ENCODE assay signal across 8 cellular contexts in the genomic region with DNA sequence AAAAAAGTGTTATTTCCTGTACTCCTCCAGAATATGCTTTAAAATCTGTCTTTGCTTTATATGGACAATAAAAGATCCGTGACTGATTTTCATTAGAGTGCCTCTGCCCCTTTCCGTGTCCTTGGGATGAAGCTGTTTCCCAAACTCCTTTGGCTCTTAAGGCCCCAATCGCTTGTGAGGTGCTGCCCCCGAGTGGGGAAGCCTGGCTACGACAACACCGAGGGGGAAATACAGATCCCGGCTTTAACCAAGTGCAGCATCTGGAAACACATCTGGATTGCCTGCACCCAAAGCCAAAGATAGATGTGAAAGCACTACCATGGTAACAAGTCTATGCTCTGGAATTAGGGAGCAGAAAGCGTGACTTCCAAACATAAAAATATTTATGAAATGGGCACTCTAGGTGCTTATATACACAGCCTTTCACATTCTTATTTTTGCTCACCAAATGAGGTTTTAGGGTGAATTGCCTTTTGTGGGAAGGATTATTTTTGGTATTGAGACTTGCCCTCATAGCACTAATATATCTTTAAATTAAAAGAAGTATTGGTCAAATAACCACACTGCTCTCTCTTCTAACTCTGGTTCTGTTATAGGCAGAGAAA. TPM values are rescaled to one million over a fixed set of nuclear protein-coding genes. Genes with fewer than 3 reads are reported as not detected.
A peak's percentile ranks its signal among the peaks of the same experiment; 100 is the strongest.
DNase-seq lines count a peak whose midpoint lies in the region; ATAC-seq, FAIRE-seq and TF ChIP-seq lines count a peak whose summit lies in the region.

No MANE protein-coding gene starts in this region.

- H3K79me2 ChIP-seq in HepG2 (ENCODE audit: insufficient read depth, low read length): no peaks in the 10 kb centered on the region

- H3K9me3 ChIP-seq in HepG2 (ENCODE audit: low read length): no peaks in the 10 kb centered on the region

- POLR2A ChIA-PET in HepG2 (lab: Yijun Ruan, JAX): no interaction called here

- H3K4me3 ChIP-seq in coronary artery: no peak overlapping the region
- no peak overlapping the region for H3K4me3 ChIP-seq in HepG2 (replicated peaks in 1 of 3; ENCODE audit: insufficient read depth in 1 of 3, low read depth in 2 of 3, low read length in 3 of 3)

- 19% methylated on average over 8 of the region's 8 CpGs for WGBS in HepG2 (ENCODE audit: low lambda C conversion rate)

- TF ChIP-seq RAD21 in HepG2 (CRISPR knock-in tag; IDR thresholded peaks at IDR 0.05): peak; percentile 87

- H4K20me1 ChIP-seq in HepG2 (ENCODE audit: insufficient read depth, low read length): no peaks in the 10 kb centered on the region

- ATAC-seq in HepG2 (peak; percentile 71), HG03280 (IDR thresholded peaks at IDR 0.05; ENCODE audit: unreplicated experiment) (no peak)

- intact Hi-C loops in HepG2 (cut with micrococcal nuclease; ENCODE audit: unreplicated experiment): loop anchor here (1.0 to 5.0 kb wide), 2 partner anchors 160 to 1942 kb away; a partner anchor contains a TSS

- H3K4me2 ChIP-seq in HepG2 (ENCODE audit: low read depth, low read length): no peak overlapping the region

- no peak for TF ChIP-seq POLR2A in HepG2 (IDR thresholded peaks at IDR 0.05; ENCODE audit: insufficient read depth in 1 of 2, low read depth in 2 of 2, low read length in 2 of 2)

- no TSS peak for BruUV-seq in HepG2 (replicated peaks; lab: Mats Ljungman, UMichigan)

- peak; percentile 73 for DNase-seq in activated effector memory CD4-positive, alpha-beta T cell treated with anti-CD3 and anti-CD28 coated beads, Interleukin-2, amount 50 U/mL, for 16 hours
- no peak for DNase-seq in activated effector memory CD4-positive, alpha-beta T cell treated with Interleukin-2 at 50 U/mL for 16 hours
- DNase-seq in NCI-H146 (lab: John Stamatoyannopoulos, UW): peak; percentile 73
- DNase-seq in coronary artery (ENCODE audit: low spot score): peak; percentile 82
- DNase-seq in HepG2 (ENCODE audit: low spot score): peak; percentile 27
- peak; percentile 4 for DNase-seq in stimulated activated CD8-positive, alpha-beta memory T cell treated with anti-CD3 and anti-CD28 coated beads, Interleukin-12 subunit alpha, Interleukin-12 subunit beta, amount 100 ng/mL, for 1 hour (ENCODE audit: low read depth)

- no peak for TF ChIP-seq EP300 in HepG2 (IDR thresholded peaks at IDR 0.05; ENCODE audit: low read depth in 2 of 2, low read length in 2 of 2)
- TF ChIP-seq EP300 in HepG2 (CRISPR knock-in tag; IDR thresholded peaks at IDR 0.05; ENCODE audit: borderline replicate concordance): no peak

- TF ChIP-seq CTCF in coronary artery (IDR thresholded peaks at IDR 0.05): peak; percentile 82
- TF ChIP-seq CTCF in HepG2 (CRISPR knock-in tag; IDR thresholded peaks at IDR 0.05): peak; percentile 91

- H3K4me1 ChIP-seq in HepG2 (ENCODE audit: insufficient read depth, low read length): peaks cover 13% of the 10 kb centered on the region

- no peak overlapping the region for H3K9ac ChIP-seq in HepG2 (ENCODE audit: insufficient read depth, low read depth, low read length)

- in situ Hi-C loops in HepG2 (cut with HindIII; ENCODE audit: extremely low pct_ligation_motif_present, low pct_unique_long_range_greater_than_20kb): loop anchor here (5.0 kb wide), 1 partner anchor 157 kb away; no protein-coding TSS in a partner anchor

- H3K36me3 ChIP-seq in HepG2 (replicated peaks in 1 of 2; ENCODE audit: control insufficient read depth in 1 of 2, insufficient read depth in 2 of 2, low read length in 2 of 2): peaks cover 3 to 12% of the 10 kb centered on the region in 2 experiments; a peak in 3 of 5 replicates

- CTCF ChIA-PET in HepG2 (lab: Yijun Ruan, JAX; ENCODE audit: low intra/inter-chr PET ratio, low total read pairs): interaction anchor here (1.0 to 4.5 kb wide), 2 partner anchors 161 to 204 kb away, joined by 4 to 34 read pairs; no protein-coding TSS in a partner anchor

- H2AFZ ChIP-seq in HepG2 (ENCODE audit: low read length): no peak overlapping the region

- H3K27ac ChIP-seq in coronary artery (peak overlapping the region; percentile 50 to 87), HepG2 (ENCODE audit: extremely low read length, insufficient read depth, low read length) (no peak overlapping the region)

- peak; percentile 74 for FAIRE-seq in TTC549 (lab: Jason Lieb, UNC)
- no peak for FAIRE-seq in HepG2 (lab: Jason Lieb, UNC)

- no peaks in the 10 kb centered on the region for H3K27me3 ChIP-seq in HepG2 (ENCODE audit: control insufficient read depth in 1 of 2, insufficient read depth in 2 of 2, low read length in 2 of 2)

TF ChIP-seq in HepG2, 621 proteins besides CTCF, POLR2A, EP300 and RAD21 (continues in another document):
- TF ChIP-seq ZFP37 (CRISPR knock-in tag; IDR thresholded peaks at IDR 0.05; ENCODE audit: borderline replicate concordance) (no peak), GABPA (IDR thresholded peaks at IDR 0.05; ENCODE audit: low read depth, low read length) (no peak), GABPA (CRISPR knock-in tag; IDR thresholded peaks at IDR 0.05; ENCODE audit: low read depth) (no peak), HNF4A (CRISPR knock-in tag; IDR thresholded peaks at IDR 0.05) (no peak), KDM2A (CRISPR knock-in tag; IDR thresholded peaks at IDR 0.05; ENCODE audit: borderline replicate concordance, low read depth) (peak; percentile 49; the same call in 1 of the 2 replicates), XRCC5 (optimal IDR thresholded peaks at IDR 0.05; ENCODE audit: low read length) (peak; percentile 55), MIER3 (CRISPR knock-in tag; IDR thresholded peaks at IDR 0.05; ENCODE audit: borderline replicate concordance) (no peak), SMC3 (IDR thresholded peaks at IDR 0.05; ENCODE audit: low read length) (peak; percentile 91), RBM22 (optimal IDR thresholded peaks at IDR 0.05; ENCODE audit: low read length) (peak; percentile 68), SMAD3 (CRISPR knock-in tag; IDR thresholded peaks at IDR 0.05) (0 out of 2 replicates have a peak, but pooled peaks have one; percentile 44), FOSL2 (CRISPR knock-in tag; IDR thresholded peaks at IDR 0.05) (peak; percentile 15; the same call in 1 of the 2 replicates), STAG1 (CRISPR knock-in tag; IDR thresholded peaks at IDR 0.05) (peak; percentile 92), PITX1 (CRISPR knock-in tag; IDR thresholded peaks at IDR 0.05) (no peak), ZBTB42 (CRISPR knock-in tag; IDR thresholded peaks at IDR 0.05) (peak; percentile 83; the same call in 1 of the 2 replicates)
- TF ChIP-seq, protein P1, sequence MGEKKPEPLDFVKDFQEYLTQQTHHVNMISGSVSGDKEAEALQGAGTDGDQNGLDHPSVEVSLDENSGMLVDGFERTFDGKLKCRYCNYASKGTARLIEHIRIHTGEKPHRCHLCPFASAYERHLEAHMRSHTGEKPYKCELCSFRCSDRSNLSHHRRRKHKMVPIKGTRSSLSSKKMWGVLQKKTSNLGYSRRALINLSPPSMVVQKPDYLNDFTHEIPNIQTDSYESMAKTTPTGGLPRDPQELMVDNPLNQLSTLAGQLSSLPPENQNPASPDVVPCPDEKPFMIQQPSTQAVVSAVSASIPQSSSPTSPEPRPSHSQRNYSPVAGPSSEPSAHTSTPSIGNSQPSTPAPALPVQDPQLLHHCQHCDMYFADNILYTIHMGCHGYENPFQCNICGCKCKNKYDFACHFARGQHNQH (CRISPR knock-in tag; IDR thresholded peaks at IDR 0.05): 0 out of 2 replicates have a peak, but pooled peaks have one; percentile 37
- TF ChIP-seq, protein P2, sequence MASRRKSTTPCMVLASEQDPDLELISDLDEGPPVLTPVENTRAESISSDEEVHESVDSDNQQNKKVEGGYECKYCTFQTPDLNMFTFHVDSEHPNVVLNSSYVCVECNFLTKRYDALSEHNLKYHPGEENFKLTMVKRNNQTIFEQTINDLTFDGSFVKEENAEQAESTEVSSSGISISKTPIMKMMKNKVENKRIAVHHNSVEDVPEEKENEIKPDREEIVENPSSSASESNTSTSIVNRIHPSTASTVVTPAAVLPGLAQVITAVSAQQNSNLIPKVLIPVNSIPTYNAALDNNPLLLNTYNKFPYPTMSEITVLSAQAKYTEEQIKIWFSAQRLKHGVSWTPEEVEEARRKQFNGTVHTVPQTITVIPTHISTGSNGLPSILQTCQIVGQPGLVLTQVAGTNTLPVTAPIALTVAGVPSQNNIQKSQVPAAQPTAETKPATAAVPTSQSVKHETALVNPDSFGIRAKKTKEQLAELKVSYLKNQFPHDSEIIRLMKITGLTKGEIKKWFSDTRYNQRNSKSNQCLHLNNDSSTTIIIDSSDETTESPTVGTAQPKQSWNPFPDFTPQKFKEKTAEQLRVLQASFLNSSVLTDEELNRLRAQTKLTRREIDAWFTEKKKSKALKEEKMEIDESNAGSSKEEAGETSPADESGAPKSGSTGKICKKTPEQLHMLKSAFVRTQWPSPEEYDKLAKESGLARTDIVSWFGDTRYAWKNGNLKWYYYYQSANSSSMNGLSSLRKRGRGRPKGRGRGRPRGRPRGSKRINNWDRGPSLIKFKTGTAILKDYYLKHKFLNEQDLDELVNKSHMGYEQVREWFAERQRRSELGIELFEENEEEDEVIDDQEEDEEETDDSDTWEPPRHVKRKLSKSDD (CRISPR knock-in tag; IDR thresholded peaks at IDR 0.05; ENCODE audit: low read depth): no peak

RNA-seq across cellular contexts. Expression of a gene that starts 40.6 kb away (rescaled TPM):
- not detected in 2 replicates for total RNA-seq in HepG2 (2016; rRNA removed; fragmentation: Illumina TruSeq; extraction: Trizol)
- not detected in 2 replicates for total RNA-seq in HepG2 (2016; cell fraction: cytosol; rRNA removed; fragmentation: Illumina TruSeq; extraction: Trizol; ENCODE audit: low read depth)
- total RNA-seq in HepG2 (2016; cell fraction: insoluble cytoplasmic fraction; rRNA removed; fragmentation: Illumina TruSeq; extraction: Trizol): not detected in 2 replicates
- total RNA-seq in HepG2 (2016; cell fraction: membrane; rRNA removed; fragmentation: Illumina TruSeq; extraction: Trizol): not detected in 2 replicates
- not detected in 2 replicates for total RNA-seq in HepG2 (2016; cell fraction: nucleus; rRNA removed; fragmentation: Illumina TruSeq; extraction: Trizol)
- not detected in 2 replicates for polyA plus RNA-seq in HepG2 (2011; rRNA removed)
- polyA plus RNA-seq in HepG2 (2011; cell fraction: cytosol; rRNA removed): not detected in 2 replicates
- 0.12 TPM in 1 of 2 replicates, not detected in the other for polyA plus RNA-seq in HepG2 (2011; cell fraction: nucleus; rRNA removed)
- 0.04 and 0.05 TPM in 2 replicates for polyA plus RNA-seq in HepG2 (2012)
- not detected in 2 replicates for polyA plus RNA-seq in HepG2 (2016; cell fraction: cytosol; fragmentation: Illumina TruSeq; extraction: Trizol; ENCODE audit: low read depth)
- 0.17 TPM in 1 of 2 replicates, not detected in the other for polyA plus RNA-seq in HepG2 (2016; cell fraction: insoluble cytoplasmic fraction; fragmentation: Illumina TruSeq; extraction: Trizol; ENCODE audit: low read depth)
- not detected in 2 replicates for polyA plus RNA-seq in HepG2 (2016; cell fraction: membrane; fragmentation: Illumina TruSeq; extraction: Trizol; ENCODE audit: low read depth)
- polyA plus RNA-seq in HepG2 (2016; cell fraction: nucleus; fragmentation: Illumina TruSeq; extraction: Trizol; ENCODE audit: insufficient read depth, low read depth): not detected in 2 replicates
- polyA minus RNA-seq in HepG2 (2011; rRNA and poly(A)+ RNA removed; ENCODE audit: low replicate concordance): 0.82 TPM in 1 of 2 replicates, not detected in the other
- not detected in 2 replicates for polyA minus RNA-seq in HepG2 (2011; cell fraction: cytosol; rRNA and poly(A)+ RNA removed)
- not detected in 2 replicates for polyA minus RNA-seq in HepG2 (2011; cell fraction: nucleus; rRNA and poly(A)+ RNA removed)
